12 cellular contexts compared by ENCODE assay signal in the genomic region with DNA sequence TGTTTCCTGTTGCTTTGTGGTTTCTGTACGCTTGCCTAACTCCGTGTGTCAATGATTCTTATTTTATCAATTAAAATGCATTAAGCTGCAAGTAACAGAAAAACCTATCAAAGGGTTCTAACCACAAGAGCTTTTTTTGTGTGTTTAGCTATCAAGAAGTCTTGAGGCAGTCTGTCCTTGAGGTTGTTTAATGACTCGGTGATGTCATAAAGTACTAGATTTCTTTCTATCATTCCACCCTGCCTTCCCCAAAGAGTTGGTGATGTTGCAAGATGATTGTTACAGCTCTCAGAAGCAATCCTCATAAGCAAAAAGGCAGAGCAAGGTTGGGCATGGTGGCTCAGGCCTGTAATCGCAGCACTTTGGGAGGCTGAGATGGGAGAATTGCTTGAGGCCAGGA. TPM values are rescaled to one million over a fixed set of nuclear protein-coding genes. Genes with fewer than 3 reads are reported as not detected.
A peak's percentile ranks its signal among the peaks of the same experiment; 100 is the strongest.
DNase-seq lines count a peak whose midpoint lies in the region; ATAC-seq and TF ChIP-seq lines count a peak whose summit lies in the region.
"Had no signal": no experiment of that assay in that cellular context is flagged by ENCODE, and none has a peak within 500 bp of the region (broad histone marks: within the 10 kb centered on the region; RNA-seq: fewer than 3 reads in every experiment).

No MANE protein-coding gene starts in this region.

- H3K9me3 ChIP-seq in A673 (ENCODE audit: low read depth, low read length, poor library complexity, severe bottlenecking) (no peaks in the 10 kb centered on the region), OCI-LY7 (ENCODE audit: low read length) (no peaks in the 10 kb centered on the region)
- H3K9me3 ChIP-seq: prostate gland had no signal

- H2AFZ ChIP-seq in OCI-LY7 (ENCODE audit: low read length) = peak overlapping the region; percentile 71; the same call in 1 of the 2 replicates

- H3K79me2 ChIP-seq in OCI-LY7 (ENCODE audit: insufficient read depth, low read depth, low read length) = no peaks in the 10 kb centered on the region

- no peak for TF ChIP-seq CTCF in A673 (conservative IDR thresholded peaks at IDR 0.05; ENCODE audit: low read depth, low read length)
- no peak for TF ChIP-seq CTCF in OCI-LY7 (conservative IDR thresholded peaks at IDR 0.05; ENCODE audit: low read length)
- no peak for TF ChIP-seq CTCF in fibroblast of pulmonary artery (IDR thresholded peaks at IDR 0.05; ENCODE audit: low read length, missing control alignments)

- peaks cover 52% of the 10 kb centered on the region for H3K4me1 ChIP-seq in A673 (ENCODE audit: insufficient read depth, low read length, poor library complexity, severe bottlenecking)
- H3K4me1 ChIP-seq in OCI-LY7 (ENCODE audit: insufficient read depth, low read length, poor library complexity, severe bottlenecking) = peaks cover 24% of the 10 kb centered on the region
- H3K4me1 ChIP-seq: prostate gland had no signal

- H3K9me2 ChIP-seq in OCI-LY7 (ENCODE audit: insufficient read depth, low read length) = no peaks in the 10 kb centered on the region

- H3K27me3 ChIP-seq in A673 (replicated peaks; ENCODE audit: insufficient read depth, low read depth, low read length, poor library complexity) = no peaks in the 10 kb centered on the region

- no peak overlapping the region for H3K4me3 ChIP-seq in A673 (ENCODE audit: low read depth, low read length, poor library complexity, severe bottlenecking)
- peak overlapping the region; percentile 26 for H3K4me3 ChIP-seq in OCI-LY7 (ENCODE audit: low read depth, low read length, poor library complexity, severe bottlenecking)
- H3K4me3 ChIP-seq in fibroblast of pulmonary artery (replicated peaks; ENCODE audit: low read depth, low read length) = no peak overlapping the region
- H3K4me3 ChIP-seq: prostate gland had no signal

- CTCF ChIA-PET in A673 (lab: Charles Lee) (no interaction called here), OCI-LY7 (lab: Charles Lee; ENCODE audit: unreplicated experiment) (interaction anchor here (0.9 kb wide), 1 partner anchor 68 kb away, joined by 3 read pairs; no protein-coding TSS in a partner anchor)

- H3K27ac ChIP-seq in A673 (ENCODE audit: low read depth, low read length, poor library complexity, severe bottlenecking) (peak overlapping the region; percentile 66), OCI-LY7 (ENCODE audit: low read depth, low read length, poor library complexity, severe bottlenecking) (peak overlapping the region; percentile 34), caudate nucleus (ENCODE audit: low read depth, low read length) (no peak overlapping the region)
- H3K27ac ChIP-seq: prostate gland had no signal

- peak; percentile 52 for ATAC-seq in GM18909 (IDR thresholded peaks at IDR 0.05; ENCODE audit: poor library complexity, unreplicated experiment)
- ATAC-seq: PC-3 had no signal

- H3K36me3 ChIP-seq in A673 (ENCODE audit: insufficient read depth, low read length, poor library complexity, severe bottlenecking) (no peaks in the 10 kb centered on the region), OCI-LY7 (ENCODE audit: insufficient read depth, low read length) (no peaks in the 10 kb centered on the region)
- H3K36me3 ChIP-seq: prostate gland had no signal

- H3K4me2 ChIP-seq in OCI-LY7 (ENCODE audit: low read length) = peak overlapping the region; percentile 60

- no TSS peak for BruUV-seq in A673 (replicated peaks; lab: Mats Ljungman, UMichigan)
- BruUV-seq in OCI-LY7 (replicated peaks; lab: Mats Ljungman, UMichigan) = no TSS peak

- intact Hi-C loops in A673 (cut with micrococcal nuclease; ENCODE audit: unreplicated experiment) (no loop called here), OCI-LY7 (cut with micrococcal nuclease; ENCODE audit: unreplicated experiment) (no loop called here)

- DNase-seq in A673 (ENCODE audit: low spot score) (peak; percentile 88), OCI-LY7 (ENCODE audit: low spot score) (peak; percentile 42), fibroblast of pulmonary artery (ENCODE audit: low read depth) (peak; percentile 75), caudate nucleus (lab: John Stamatoyannopoulos, UW) (no peak), NCI-H524 treated with DMSO at 0.1 percent for 48 hours (lab: John Stamatoyannopoulos, UW) (no peak), hepatic stellate cell (ENCODE audit: low spot score) (no peak)
- no peak for DNase-seq in activated CD4-positive, CD25-positive, alpha-beta regulatory T cell (lab: John Stamatoyannopoulos, UW)
- DNase-seq: aorta, kidney, PC-3 had no signal

- H4K20me1 ChIP-seq in OCI-LY7 (ENCODE audit: insufficient read depth, low read length) = no peaks in the 10 kb centered on the region

- POLR2A ChIA-PET in A673 (lab: Charles Lee; ENCODE audit: low non-redundant PET) = no interaction called here
- POLR2A ChIA-PET in OCI-LY7 (lab: Charles Lee) = interaction anchor here (0.5 to 1.1 kb wide), 3 partner anchors 41 to 260 kb away, joined by 3 read pairs; no protein-coding TSS in a partner anchor

RNA-seq across cellular contexts. Expression of a gene that starts 51.9 kb away (rescaled TPM):
- 145 and 146 TPM in 2 replicates for total RNA-seq in A673 (2021)
- 183 and 200 TPM in 2 replicates for total RNA-seq in OCI-LY7 (2014; rRNA removed; shearing (Covaris generic))
- total RNA-seq in OCI-LY7 (2022) = 132 and 160 TPM in 2 replicates

Comparison
In these comparisons a context has a peak if more than half of its experiments do, and no peak if none do; other contexts are left out.
1. DNase-seq: peak in A673 (single experiment), OCI-LY7 (single experiment) and fibroblast of pulmonary artery (single experiment); none in activated CD4-positive, CD25-positive, alpha-beta regulatory T cell (0 of 4), caudate nucleus (0 of 61), NCI-H524 treated with DMSO at 0.1 percent for 48 hours (single experiment) and hepatic stellate cell (single experiment).